In genomic region chr16:46996952-46997458, GRCh38 we compare ENCODE assay signal across 26 cellular contexts.
"Had no signal": no experiment of that assay in that cellular context is flagged by ENCODE, and none has a peak within 500 bp of the region (broad histone marks: within the 10 kb centered on the region; RNA-seq: fewer than 3 reads in every experiment).

No MANE protein-coding gene starts in this region.

- ATAC-seq: PC-3, SK-N-SH treated with all-trans-retinoic acid at 6 μM for 48 hours had no signal

- H3K4me1 ChIP-seq: adrenal gland, breast epithelium, colonic mucosa, SJSA1 had no signal

- DNase-seq: activated CD4-positive, alpha-beta T cell treated with anti-CD3 and anti-CD28 coated beads, Interleukin-2, amount 50 U/mL, for 4 hours; activated CD4-positive, CD25-positive, alpha-beta regulatory T cell treated with anti-CD3 and anti-CD28 coated beads, Interleukin-2, amount 50 U/mL, for 72 hours; activated CD8-positive, alpha-beta memory T cell treated with anti-CD3 and anti-CD28 coated beads, Interleukin-2, amount 50 U/mL, for 48 hours; activated naive CD4-positive, alpha-beta T cell treated with anti-CD3 and anti-CD28 coated beads, Interleukin-2, amount 50 U/mL, for 16 hours; activated naive CD8-positive, alpha-beta T cell treated with anti-CD3 and anti-CD28 coated beads, Interleukin-2, amount 10 ng/mL, durations not matched to agents 7 days and 5 days; activated T-cell treated with anti-CD3 and anti-CD28 coated beads, Interleukin-2, amount 50 U/mL, for 1 hour; adrenal gland; aorta; caudate nucleus; colonic mucosa; NCI-H1092 treated with DMSO at 0.1 percent for 48 hours; NCI-H1417 treated with DMSO at 0.1 percent for 48 hours; NCI-H1694; NCI-H2029; NCI-H2107; NCI-H2171 treated with DMSO at 0.1 percent for 48 hours; NCI-H345; NCI-H510A; NCI-H526 treated with DMSO at 0.1 percent for 48 hours; PC-3; SHP77 had no signal

- H3K9me3 ChIP-seq: adrenal gland, breast epithelium, colonic mucosa, MG63 had no signal

- H3K9ac ChIP-seq: KMS-11 had no signal

- H3K27me3 ChIP-seq: adrenal gland, breast epithelium, colonic mucosa, MG63, SJSA1 had no signal

- H3K4me2 ChIP-seq: KMS-11 had no signal

- H3K36me3 ChIP-seq: adrenal gland, breast epithelium, colonic mucosa, MG63, SJSA1 had no signal

- H3K27ac ChIP-seq: adrenal gland, breast epithelium, colonic mucosa, KMS-11, SJSA1 had no signal

- H3K4me3 ChIP-seq: adrenal gland, breast epithelium, colonic mucosa, MG63, SJSA1 had no signal
